ENCODE assay signal across 8 cellular contexts in the genomic region with DNA sequence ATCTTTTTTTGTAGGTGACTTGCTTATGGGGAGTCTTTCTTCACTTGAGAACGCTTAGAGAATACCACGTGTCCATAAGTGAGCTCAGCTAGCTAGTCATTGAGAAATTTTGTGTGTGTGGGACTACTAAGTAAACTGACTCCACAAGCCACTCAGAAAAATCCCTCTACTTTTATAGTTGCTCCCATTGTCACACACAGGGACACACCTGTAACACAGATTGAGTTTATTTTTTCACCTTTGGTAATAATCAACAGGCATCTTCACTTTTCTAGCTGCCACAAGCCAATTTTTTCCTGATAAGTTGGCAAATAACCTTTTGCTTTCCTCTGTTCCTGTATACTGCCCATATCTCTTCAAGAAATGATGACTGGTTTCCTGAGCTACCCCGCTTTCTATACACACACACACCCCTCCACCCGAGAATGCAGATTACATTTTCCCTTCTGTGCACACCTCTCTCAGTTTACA. TPM values are rescaled to one million over a fixed set of nuclear protein-coding genes. Genes with fewer than 3 reads are reported as not detected.
DNase-seq lines count a peak whose midpoint lies in the region; ATAC-seq lines count a peak whose summit lies in the region.

No MANE protein-coding gene starts in this region.

- no peak overlapping the region for H3K27ac ChIP-seq in right cardiac atrium (ENCODE audit: low read length)
- H3K27ac ChIP-seq in skin epidermis, result peak overlapping the region in 2 of 21 experiments; percentile 3 to 6

- no peaks in the 10 kb centered on the region for H3K9me3 ChIP-seq in right cardiac atrium (ENCODE audit: control insufficient read depth, low read length)

- H3K36me3 Mint-ChIP-seq in activated CD8-positive, alpha-beta T cell treated with anti-CD3 and anti-CD28 coated beads, Interleukin-2, amount 10 ng/mL, durations not matched to agents 7 days and 5 days (ENCODE audit: low read depth), result peaks cover 34% of the 10 kb centered on the region

- H3K4me3 Mint-ChIP-seq in activated CD8-positive, alpha-beta T cell treated with anti-CD3 and anti-CD28 coated beads, Interleukin-2, amount 10 ng/mL, durations not matched to agents 7 days and 5 days, result peak overlapping the region; percentile 68

- H3K4me3 ChIP-seq in right cardiac atrium (ENCODE audit: low read length), result peak overlapping the region; percentile 86
- peak overlapping the region; percentile 73 to 95 (median 91) for H3K4me3 ChIP-seq in skin epidermis

- ATAC-seq in activated CD8-positive, alpha-beta T cell treated with anti-CD3 and anti-CD28 coated beads, Interleukin-2, amount 10 ng/mL, durations not matched to agents 7 days and 5 days, result no peak
- no peak for ATAC-seq in right cardiac atrium

- CTCF ChIA-PET in activated CD8-positive, alpha-beta T cell treated with anti-CD3 and anti-CD28 coated beads, Interleukin-2, amount 10 ng/mL, durations not matched to agents 7 days and 5 days (lab: Charles Lee), result interaction anchor here (1.5 to 2.6 kb wide), 4 partner anchors 28 to 126 kb away, joined by 4 to 10 read pairs (median 7); no protein-coding TSS in a partner anchor

- POLR2A ChIA-PET in activated CD8-positive, alpha-beta T cell treated with anti-CD3 and anti-CD28 coated beads, Interleukin-2, amount 10 ng/mL, durations not matched to agents 7 days and 5 days (lab: Charles Lee), result interaction anchor here (0.7 kb wide), 1 partner anchor 13 kb away, joined by 3 read pairs; no protein-coding TSS in a partner anchor

- H3K9me3 Mint-ChIP-seq in activated CD8-positive, alpha-beta T cell treated with anti-CD3 and anti-CD28 coated beads, Interleukin-2, amount 10 ng/mL, durations not matched to agents 7 days and 5 days (ENCODE audit: insufficient read depth), result no peaks in the 10 kb centered on the region

- WGBS in right cardiac atrium, result 1% methylated on average over 4 of the region's 4 CpGs

- intact Hi-C loops in right cardiac atrium (cut with DNase I), result loop anchor here in 3 of 4 donors (5.0 to 10.0 kb wide), 4 partner anchors 72 to 175 kb away; no protein-coding TSS in a partner anchor

- DNase-seq in NCI-H1436 (lab: John Stamatoyannopoulos, UW) (peak; percentile 13), NCI-H1436 treated with DMSO at 0.1 percent for 48 hours (lab: John Stamatoyannopoulos, UW) (no peak), M059J (ENCODE audit: low read depth) (peak; percentile 77), right cardiac atrium (no peak), HuH-7.5 (ENCODE audit: low spot score) (no peak), NCI-H1694 treated with DMSO at 0.1 percent for 48 hours (lab: John Stamatoyannopoulos, UW) (no peak)
- no peak for DNase-seq in activated CD8-positive, alpha-beta T cell treated with anti-CD3 and anti-CD28 coated beads, Interleukin-2, amount 10 ng/mL, durations not matched to agents 7 days and 5 days

- H3K27me3 ChIP-seq in right cardiac atrium (ENCODE audit: control insufficient read depth, insufficient read depth), result no peaks in the 10 kb centered on the region

- peak overlapping the region; percentile 47 for H3K27ac Mint-ChIP-seq in activated CD8-positive, alpha-beta T cell treated with anti-CD3 and anti-CD28 coated beads, Interleukin-2, amount 10 ng/mL, durations not matched to agents 7 days and 5 days

- H3K4me1 Mint-ChIP-seq in activated CD8-positive, alpha-beta T cell treated with anti-CD3 and anti-CD28 coated beads, Interleukin-2, amount 10 ng/mL, durations not matched to agents 7 days and 5 days (ENCODE audit: low read depth), result peaks cover 44% of the 10 kb centered on the region

- H3K4me1 ChIP-seq in right cardiac atrium (ENCODE audit: control insufficient read depth, insufficient read depth, low read length), result peaks cover 2% of the 10 kb centered on the region

- H3K27me3 Mint-ChIP-seq in activated CD8-positive, alpha-beta T cell treated with anti-CD3 and anti-CD28 coated beads, Interleukin-2, amount 10 ng/mL, durations not matched to agents 7 days and 5 days (ENCODE audit: low read depth), result no peaks in the 10 kb centered on the region

RNA-seq across cellular contexts. Expression of a gene that starts 4.5 kb away (rescaled TPM):
- total RNA-seq in M059J (2014; rRNA removed; shearing (Covaris generic)), result 5.8 and 17.6 TPM in 2 replicates
- total RNA-seq in activated CD8-positive, alpha-beta T cell treated with anti-CD3 and anti-CD28 coated beads, Interleukin-2, amount 10 ng/mL, durations not matched to agents 7 days and 5 days, result 1 to 10 TPM; 8.6 to 8.9 TPM
- total RNA-seq in right cardiac atrium, result 10 to 100 TPM; 36.5 to 43.6 (median 38.1) TPM
- polyA plus RNA-seq in right cardiac atrium, result 22.6 TPM

Comparison
In these comparisons a context has a peak if more than half of its experiments do, and no peak if none do; other contexts are left out.
1. DNase-seq: peak in NCI-H1436 (single experiment) and M059J (single experiment); none in NCI-H1436 treated with DMSO at 0.1 percent for 48 hours (single experiment), activated CD8-positive, alpha-beta T cell treated with anti-CD3 and anti-CD28 coated beads, Interleukin-2, amount 10 ng/mL, durations not matched to agents 7 days and 5 days (single experiment), right cardiac atrium (0 of 3), HuH-7.5 (single experiment) and NCI-H1694 treated with DMSO at 0.1 percent for 48 hours (single experiment).